Comparison of ENCODE assay signal across 13 cellular contexts in the genomic region with DNA sequence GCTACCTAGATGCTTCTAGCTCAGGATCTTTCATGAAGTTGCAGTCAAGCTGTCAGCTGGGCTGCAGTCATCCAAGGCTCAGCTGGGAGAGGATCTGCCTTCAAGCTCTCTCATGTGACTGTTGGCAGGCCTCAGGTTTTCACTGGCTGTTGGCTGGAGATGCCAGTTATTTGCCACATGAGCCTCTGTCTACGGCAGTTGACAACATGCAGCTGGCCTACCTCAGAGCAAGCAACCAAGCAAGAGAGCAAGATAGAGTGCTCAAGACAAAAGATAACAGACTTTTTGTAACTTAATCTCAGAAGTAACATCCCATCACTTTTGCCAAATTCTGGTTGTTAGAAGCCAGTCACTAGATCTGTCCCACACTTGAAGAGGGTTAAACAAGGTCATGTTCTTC.
DNase-seq lines count a peak whose midpoint lies in the region; ATAC-seq, FAIRE-seq and TF ChIP-seq lines count a peak whose summit lies in the region.
"Had no signal": no experiment of that assay in that cellular context is flagged by ENCODE, and none has a peak within 500 bp of the region (broad histone marks: within the 10 kb centered on the region; RNA-seq: fewer than 3 reads in every experiment).

No MANE protein-coding gene starts in this region.

- H3K9me3 ChIP-seq in MG63 (no peaks in the 10 kb centered on the region), astrocyte (ENCODE audit: insufficient read depth, low read depth, low read length) (no peaks in the 10 kb centered on the region), right atrium auricular region (no peaks in the 10 kb centered on the region), smooth muscle cell (replicated peaks; ENCODE audit: low read depth) (no peaks in the 10 kb centered on the region), breast epithelium (no peaks in the 10 kb centered on the region)
- H3K9me3 ChIP-seq: mucosa of descending colon had no signal

- no peak for TF ChIP-seq POLR2A in breast epithelium (IDR thresholded peaks at IDR 0.05)

- H3K36me3 ChIP-seq in MG63 = no peaks in the 10 kb centered on the region
- H3K36me3 ChIP-seq in astrocyte (ENCODE audit: insufficient read depth, low read length) = no peaks in the 10 kb centered on the region
- no peaks in the 10 kb centered on the region for H3K36me3 ChIP-seq in right atrium auricular region
- no peaks in the 10 kb centered on the region for H3K36me3 ChIP-seq in smooth muscle cell (ENCODE audit: low read depth)
- H3K36me3 ChIP-seq in breast epithelium = no peaks in the 10 kb centered on the region

- no peak for ATAC-seq in HG03469 (IDR thresholded peaks at IDR 0.05; ENCODE audit: unreplicated experiment)
- ATAC-seq: mucosa of descending colon had no signal

- no peak overlapping the region for H3K9ac ChIP-seq in astrocyte (ENCODE audit: low read length)
- no peak overlapping the region for H3K9ac ChIP-seq in smooth muscle cell (ENCODE audit: low read depth)

- peaks cover 15% of the 10 kb centered on the region for H3K4me1 Mint-ChIP-seq in astrocyte (ENCODE audit: low read depth, unreplicated experiment)

- H3K4me1 ChIP-seq in astrocyte (ENCODE audit: insufficient read depth, low read length) (peaks cover 9% of the 10 kb centered on the region), right atrium auricular region (peaks cover 0 to 5% of the 10 kb centered on the region in 2 donors), smooth muscle cell (ENCODE audit: low read depth) (peaks cover 5% of the 10 kb centered on the region), breast epithelium (no peaks in the 10 kb centered on the region)

- TF ChIP-seq CTCF in astrocyte (IDR thresholded peaks at IDR 0.05; ENCODE audit: insufficient read depth, low read depth, low read length) (no peak), right atrium auricular region (IDR thresholded peaks at IDR 0.05) (no peak), smooth muscle cell (IDR thresholded peaks at IDR 0.05; ENCODE audit: borderline replicate concordance, insufficient read depth, poor library complexity, severe bottlenecking) (no peak), GM13976 (IDR thresholded peaks at IDR 0.05; ENCODE audit: borderline replicate concordance, control extremely low read depth, extremely low read depth, insufficient read depth, missing control alignments) (no peak), breast epithelium (IDR thresholded peaks at IDR 0.05) (no peak)

- peak; percentile 20 for FAIRE-seq in astrocyte (lab: Jason Lieb, UNC)

- WGBS in smooth muscle cell (ENCODE audit: low lambda C conversion rate) = 23% methylated on average over 1 of the region's 1 CpG

- H4K20me1 ChIP-seq in astrocyte (ENCODE audit: insufficient read depth, low read length) (no peaks in the 10 kb centered on the region), smooth muscle cell (ENCODE audit: low read depth) (peaks cover 65% of the 10 kb centered on the region)

- in situ Hi-C loops in GM13976 (cut with MboI; ENCODE audit: low sequenced_read_pairs, unreplicated experiment) (no loop called here), KBM-7 (cut with MboI; ENCODE audit: low pct_unique_long_range_greater_than_20kb, low sequenced_read_pairs) (no loop called here)

- H3K27ac Mint-ChIP-seq in astrocyte (ENCODE audit: unreplicated experiment) = no peak overlapping the region

- peaks cover 8% of the 10 kb centered on the region for H3K36me3 Mint-ChIP-seq in astrocyte (ENCODE audit: low read depth, unreplicated experiment)

- peak; percentile 69 for DNase-seq in MG63
- DNase-seq in astrocyte (ENCODE audit: low read depth) = peak; percentile 26
- peak; percentile 70 for DNase-seq in right atrium auricular region (ENCODE audit: low spot score)
- no peak for DNase-seq in smooth muscle cell (lab: John Stamatoyannopoulos, UW; ENCODE audit: unreplicated experiment)
- no peak for DNase-seq in GM13976 (ENCODE audit: low spot score)
- no peak for DNase-seq in KBM-7
- no peak for DNase-seq in breast epithelium (ENCODE audit: low spot score in 2 of 2)
- DNase-seq: activated CD8-positive, alpha-beta memory T cell treated with anti-CD3 and anti-CD28 coated beads, Interleukin-2, amount 50 U/mL, for 4 hours; effector CD8-positive, alpha-beta T cell; GDM1; Kasumi-1 had no signal

- H3K27me3 ChIP-seq in MG63 = no peaks in the 10 kb centered on the region
- H3K27me3 ChIP-seq in astrocyte (ENCODE audit: insufficient read depth, low read length) = no peaks in the 10 kb centered on the region
- H3K27me3 ChIP-seq in right atrium auricular region = no peaks in the 10 kb centered on the region
- no peaks in the 10 kb centered on the region for H3K27me3 ChIP-seq in smooth muscle cell (ENCODE audit: low read depth)
- no peaks in the 10 kb centered on the region for H3K27me3 ChIP-seq in breast epithelium

- H3F3A ChIP-seq in smooth muscle cell (ENCODE audit: low read depth) = peaks cover 10% of the 10 kb centered on the region

- H2AFZ ChIP-seq in astrocyte (ENCODE audit: low read depth, low read length) = no peak overlapping the region
- H2AFZ ChIP-seq in smooth muscle cell (ENCODE audit: low read depth) = no peak overlapping the region

- no peak overlapping the region for H3K4me3 Mint-ChIP-seq in astrocyte (ENCODE audit: unreplicated experiment)

- H3K27me3 Mint-ChIP-seq in astrocyte (ENCODE audit: low read depth, unreplicated experiment) = no peaks in the 10 kb centered on the region

- H3K4me3 ChIP-seq in MG63 = no peak overlapping the region
- H3K4me3 ChIP-seq in astrocyte (ENCODE audit: insufficient read depth, low read depth, low read length) = no peak overlapping the region
- H3K4me3 ChIP-seq in right atrium auricular region = no peak overlapping the region
- no peak overlapping the region for H3K4me3 ChIP-seq in smooth muscle cell
- no peak overlapping the region for H3K4me3 ChIP-seq in breast epithelium
- H3K4me3 ChIP-seq: mucosa of descending colon had no signal

- no peaks in the 10 kb centered on the region for H3K9me3 Mint-ChIP-seq in astrocyte (ENCODE audit: unreplicated experiment)

- intact Hi-C loops in breast epithelium (cut with DNase I; ENCODE audit: low total_unique reads) = no loop called here

- H3K27ac ChIP-seq in astrocyte (ENCODE audit: low read depth, low read length) = no peak overlapping the region
- H3K27ac ChIP-seq in right atrium auricular region = peak overlapping the region in 1 of 2 donors; percentile 65
- H3K27ac ChIP-seq in smooth muscle cell (ENCODE audit: low read depth) = peak overlapping the region; percentile 53
- H3K27ac ChIP-seq in breast epithelium = peak overlapping the region in 1 of 2 donors; percentile 7

- H3K4me2 ChIP-seq in astrocyte (ENCODE audit: low read length) (no peak overlapping the region), smooth muscle cell (peak overlapping the region; percentile 1)

- no peaks in the 10 kb centered on the region for H3K79me2 ChIP-seq in astrocyte (ENCODE audit: insufficient read depth, low read length)
- peaks cover 52% of the 10 kb centered on the region for H3K79me2 ChIP-seq in smooth muscle cell (ENCODE audit: low read depth)

Comparison
In these comparisons a context has a peak if more than half of its experiments do, and no peak if none do; other contexts are left out.
1. DNase-seq: peak in MG63 (single experiment), astrocyte (single experiment) and right atrium auricular region (single experiment); none in smooth muscle cell (single experiment), GM13976 (single experiment), KBM-7 (single experiment) and breast epithelium (0 of 2).